Comparison of ENCODE assay signal across 18 cellular contexts in genomic region chr13:105990256-105990958, GRCh38.
DNase-seq lines count a peak whose midpoint lies in the region; ATAC-seq and TF ChIP-seq lines count a peak whose summit lies in the region.
"Had no signal": no experiment of that assay in that cellular context is flagged by ENCODE, and none has a peak within 500 bp of the region (broad histone marks: within the 10 kb centered on the region; RNA-seq: fewer than 3 reads in every experiment).

No MANE protein-coding gene starts in this region.

- H3K9me3 Mint-ChIP-seq in activated T-helper 2 cell treated with anti-CD3 and anti-CD28 coated beads, Interferon-gamma antibody, Interleukin-2, Interleukin-4, amounts not matched to agents 10 μg/mL and 5 μg/mL and 100 μg/mL, durations not matched to agents 14 hours and 24 hours and 36 hours, result no peaks in the 10 kb centered on the region
- H3K9me3 Mint-ChIP-seq in stimulated activated memory B cell treated with anti-CD40 and anti-IgM and Interleukin-4, amounts not matched to agents 10 μg/mL and 1 μg/mL and 100 μg/mL, for 72 hours, result peaks cover 5% of the 10 kb centered on the region
- H3K9me3 Mint-ChIP-seq: nephron had no signal

- no peaks in the 10 kb centered on the region for H3K36me3 ChIP-seq in SJSA1

- no peak for TF ChIP-seq CTCF in AG10803 (conservative IDR thresholded peaks at IDR 0.05; ENCODE audit: low read length)
- TF ChIP-seq CTCF in foreskin fibroblast (IDR thresholded peaks at IDR 0.05; ENCODE audit: low read depth, low read length), result no peak

- peak overlapping the region; percentile 28; the same call in 1 of the 2 replicates for H3K27ac ChIP-seq in SJSA1

- H3K27ac Mint-ChIP-seq in activated T-helper 2 cell treated with anti-CD3 and anti-CD28 coated beads, Interferon-gamma antibody, Interleukin-2, Interleukin-4, amounts not matched to agents 10 μg/mL and 5 μg/mL and 100 μg/mL, durations not matched to agents 14 hours and 24 hours and 36 hours, result no peak overlapping the region
- H3K27ac Mint-ChIP-seq in stimulated activated memory B cell treated with anti-CD40 and anti-IgM and Interleukin-4, amounts not matched to agents 10 μg/mL and 1 μg/mL and 100 μg/mL, for 72 hours, result no peak overlapping the region
- H3K27ac Mint-ChIP-seq: activated CD4-positive, alpha-beta T cell treated with anti-CD3 and anti-CD28 coated beads for 36 hours; CD8-positive, alpha-beta memory T cell; dendritic cell treated with granulocyte-macrophage colony-stimulating factor and Interleukin-4, amounts not matched to agents 40 ng/mL and 50 ng/mL, for 4 days had no signal

- H3K4me1 Mint-ChIP-seq in activated T-helper 2 cell treated with anti-CD3 and anti-CD28 coated beads, Interferon-gamma antibody, Interleukin-2, Interleukin-4, amounts not matched to agents 10 μg/mL and 5 μg/mL and 100 μg/mL, durations not matched to agents 14 hours and 24 hours and 36 hours (ENCODE audit: low read depth), result no peaks in the 10 kb centered on the region
- no peaks in the 10 kb centered on the region for H3K4me1 Mint-ChIP-seq in stimulated activated memory B cell treated with anti-CD40 and anti-IgM and Interleukin-4, amounts not matched to agents 10 μg/mL and 1 μg/mL and 100 μg/mL, for 72 hours
- H3K4me1 Mint-ChIP-seq: activated CD4-positive, alpha-beta T cell treated with anti-CD3 and anti-CD28 coated beads for 36 hours; CD8-positive, alpha-beta memory T cell had no signal

- ATAC-seq in stimulated activated memory B cell treated with anti-CD40 and anti-IgM and Interleukin-4, amounts not matched to agents 10 μg/mL and 1 μg/mL and 100 μg/mL, for 72 hours, result no peak
- ATAC-seq in GM21528 (IDR thresholded peaks at IDR 0.05; ENCODE audit: low FRiP score, unreplicated experiment), result no peak
- ATAC-seq: activated CD4-positive, alpha-beta T cell treated with anti-CD3 and anti-CD28 coated beads for 36 hours had no signal

- H3K4me3 Mint-ChIP-seq in activated T-helper 2 cell treated with anti-CD3 and anti-CD28 coated beads, Interferon-gamma antibody, Interleukin-2, Interleukin-4, amounts not matched to agents 10 μg/mL and 5 μg/mL and 100 μg/mL, durations not matched to agents 14 hours and 24 hours and 36 hours (ENCODE audit: low read depth), result no peak overlapping the region
- no peak overlapping the region for H3K4me3 Mint-ChIP-seq in stimulated activated memory B cell treated with anti-CD40 and anti-IgM and Interleukin-4, amounts not matched to agents 10 μg/mL and 1 μg/mL and 100 μg/mL, for 72 hours
- H3K4me3 Mint-ChIP-seq: activated CD4-positive, alpha-beta T cell treated with anti-CD3 and anti-CD28 coated beads for 36 hours; CD8-positive, alpha-beta memory T cell; dendritic cell treated with granulocyte-macrophage colony-stimulating factor and Interleukin-4, amounts not matched to agents 40 ng/mL and 50 ng/mL, for 4 days; nephron had no signal

- peak; percentile 23 for DNase-seq in AG10803 (ENCODE audit: low read depth)
- peak; percentile 68 for DNase-seq in LHCN-M2 (ENCODE audit: low read depth)
- DNase-seq in SJSA1 (ENCODE audit: low read depth in 1 of 2, low spot score in 2 of 2), result peak in 1 of 2 experiments; percentile 20
- peak; percentile 24 to 54 for DNase-seq in foreskin fibroblast
- DNase-seq in activated T-helper 2 cell treated with anti-CD3 and anti-CD28 coated beads, Interferon-gamma antibody, Interleukin-2, Interleukin-4, amounts not matched to agents 10 μg/mL and 5 μg/mL and 100 μg/mL, durations not matched to agents 14 hours and 24 hours and 36 hours (ENCODE audit: low spot score), result no peak
- no peak for DNase-seq in posterior cingulate gyrus
- DNase-seq: activated CD4-positive, alpha-beta T cell treated with anti-CD3 and anti-CD28 coated beads for 36 hours; activated naive CD4-positive, alpha-beta T cell treated with Interleukin-2 at 50 U/mL for 16 hours; CD8-positive, alpha-beta memory T cell; erythroblast; mesendoderm; NCI-H2081 treated with DMSO at 0.1 percent for 48 hours; NCI-H526; stimulated activated naive CD4-positive, alpha-beta T cell treated with Interleukin-2 at 50 U/mL for 16 hours had no signal

- H3K27me3 Mint-ChIP-seq in activated T-helper 2 cell treated with anti-CD3 and anti-CD28 coated beads, Interferon-gamma antibody, Interleukin-2, Interleukin-4, amounts not matched to agents 10 μg/mL and 5 μg/mL and 100 μg/mL, durations not matched to agents 14 hours and 24 hours and 36 hours (ENCODE audit: low read depth), result no peaks in the 10 kb centered on the region
- H3K27me3 Mint-ChIP-seq in stimulated activated memory B cell treated with anti-CD40 and anti-IgM and Interleukin-4, amounts not matched to agents 10 μg/mL and 1 μg/mL and 100 μg/mL, for 72 hours, result no peaks in the 10 kb centered on the region
- H3K27me3 Mint-ChIP-seq: CD8-positive, alpha-beta memory T cell; dendritic cell treated with granulocyte-macrophage colony-stimulating factor and Interleukin-4, amounts not matched to agents 40 ng/mL and 50 ng/mL, for 4 days had no signal

- intact Hi-C loops in activated T-helper 2 cell treated with anti-CD3 and anti-CD28 coated beads, Interferon-gamma antibody, Interleukin-2, Interleukin-4, amounts not matched to agents 10 μg/mL and 5 μg/mL and 100 μg/mL, durations not matched to agents 14 hours and 24 hours and 36 hours (cut with micrococcal nuclease), result no loop called here
- intact Hi-C loops in posterior cingulate gyrus (cut with DNase I), result no loop called here

- H3K27me3 ChIP-seq in SJSA1 (replicated peaks), result no peaks in the 10 kb centered on the region

- peaks cover 22% of the 10 kb centered on the region for H3K4me1 ChIP-seq in SJSA1 (replicated peaks)

- no peak overlapping the region for H3K4me3 ChIP-seq in AG10803 (ENCODE audit: low read length)
- H3K4me3 ChIP-seq in SJSA1, result no peak overlapping the region
- no peak overlapping the region for H3K4me3 ChIP-seq in foreskin fibroblast (ENCODE audit: low read depth in 1 of 2, low read length in 2 of 2)

- H3K9me3 ChIP-seq in SJSA1 (replicated peaks), result no peaks in the 10 kb centered on the region

- no peaks in the 10 kb centered on the region for H3K36me3 Mint-ChIP-seq in activated T-helper 2 cell treated with anti-CD3 and anti-CD28 coated beads, Interferon-gamma antibody, Interleukin-2, Interleukin-4, amounts not matched to agents 10 μg/mL and 5 μg/mL and 100 μg/mL, durations not matched to agents 14 hours and 24 hours and 36 hours (ENCODE audit: low read depth)
- no peaks in the 10 kb centered on the region for H3K36me3 Mint-ChIP-seq in stimulated activated memory B cell treated with anti-CD40 and anti-IgM and Interleukin-4, amounts not matched to agents 10 μg/mL and 1 μg/mL and 100 μg/mL, for 72 hours
- H3K36me3 Mint-ChIP-seq: CD8-positive, alpha-beta memory T cell had no signal

Comparison
In these comparisons a context has a peak if more than half of its experiments do, and no peak if none do; other contexts are left out.
1. DNase-seq: peak in AG10803 (single experiment), LHCN-M2 (single experiment) and foreskin fibroblast (2 of 2); none in activated T-helper 2 cell treated with anti-CD3 and anti-CD28 coated beads, Interferon-gamma antibody, Interleukin-2, Interleukin-4, amounts not matched to agents 10 μg/mL and 5 μg/mL and 100 μg/mL, durations not matched to agents 14 hours and 24 hours and 36 hours (single experiment) and posterior cingulate gyrus (0 of 10).